22 cellular contexts compared by ENCODE assay signal in the genomic region with DNA sequence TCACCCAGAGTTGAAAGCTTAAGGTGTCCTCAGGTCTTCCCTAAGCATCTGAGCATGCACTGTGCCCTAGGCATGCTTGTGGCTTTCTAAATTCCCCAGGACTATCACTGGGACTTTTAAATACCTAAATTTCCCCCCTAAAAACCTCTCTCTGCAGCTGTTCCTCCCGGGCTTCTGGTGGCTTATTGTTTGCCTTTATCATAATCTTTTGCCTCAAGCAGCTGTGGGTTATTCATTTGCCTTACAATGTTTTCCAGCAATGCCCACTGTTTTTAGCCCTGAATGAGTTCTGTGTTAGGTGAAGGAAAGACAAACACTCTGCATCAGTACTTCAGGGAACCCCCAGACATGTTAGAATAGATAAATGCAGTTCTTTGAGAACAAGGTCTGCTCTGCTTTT.
"Had no signal": no experiment of that assay in that cellular context is flagged by ENCODE, and none has a peak within 500 bp of the region (broad histone marks: within the 10 kb centered on the region; RNA-seq: fewer than 3 reads in every experiment).

No MANE protein-coding gene starts in this region.

- H3K27ac ChIP-seq: foreskin keratinocyte, left ventricle myocardium inferior, lower lobe of right lung, psoas muscle, right lobe of liver, suprapubic skin, tibial artery, upper lobe of left lung, uterus had no signal

- H3K27ac Mint-ChIP-seq: immature natural killer cell; memory B cell; mesothelial cell of epicardium; natural killer cell treated with Interleukin-12 subunit alpha and Interleukin-12 subunit beta and Interleukin-15 and Interleukin-18, amount 100 ng/mL, for 72 hours; stimulated activated effector memory CD8-positive, alpha-beta T cell treated with anti-CD3 and anti-CD28 coated beads, Interleukin-12 subunit alpha, Interleukin-12 subunit beta, amount 100 ng/mL, for 72 hours had no signal

- H3K9me3 Mint-ChIP-seq: immature natural killer cell; memory B cell; natural killer cell treated with Interleukin-12 subunit alpha and Interleukin-12 subunit beta and Interleukin-15 and Interleukin-18, amount 100 ng/mL, for 72 hours had no signal

- H3K27me3 ChIP-seq: foreskin keratinocyte, right lobe of liver, suprapubic skin, tibial artery, upper lobe of left lung, uterus had no signal

- ATAC-seq: foreskin keratinocyte; left cardiac atrium; lower lobe of right lung; natural killer cell treated with Interleukin-12 subunit alpha and Interleukin-12 subunit beta and Interleukin-15 and Interleukin-18, amount 100 ng/mL, for 72 hours; psoas muscle; right lobe of liver; stimulated activated effector memory CD8-positive, alpha-beta T cell treated with anti-CD3 and anti-CD28 coated beads, Interleukin-12 subunit alpha, Interleukin-12 subunit beta, amount 100 ng/mL, for 72 hours; stimulated activated naive CD8-positive, alpha-beta T cell treated with anti-CD3 and anti-CD28 coated beads, Interleukin-15, Interleukin-2, amounts not matched to agents 100 U/mL and 50 U/mL, for 24 hours had no signal

- H3K4me3 Mint-ChIP-seq: immature natural killer cell; memory B cell; mesothelial cell of epicardium; natural killer cell treated with Interleukin-12 subunit alpha and Interleukin-12 subunit beta and Interleukin-15 and Interleukin-18, amount 100 ng/mL, for 72 hours; stimulated activated effector memory CD8-positive, alpha-beta T cell treated with anti-CD3 and anti-CD28 coated beads, Interleukin-12 subunit alpha, Interleukin-12 subunit beta, amount 100 ng/mL, for 72 hours had no signal

- DNase-seq: dermis blood vessel endothelial cell; erythroblast; foreskin keratinocyte; immature natural killer cell; kidney; left cardiac atrium; left ventricle myocardium inferior; lower lobe of right lung; psoas muscle; retina; right lobe of liver; stimulated activated CD4-positive, alpha-beta T cell treated with anti-CD3 and anti-CD28 coated beads, Interleukin-4, amount 100 ng/mL, for 1 hour; stimulated activated CD8-positive, alpha-beta memory T cell treated with anti-CD3 and anti-CD28 coated beads, Interleukin-4, amount 100 ng/mL, for 48 hours; stimulated activated naive CD8-positive, alpha-beta T cell treated with anti-CD3 and anti-CD28 coated beads, Interleukin-15, Interleukin-2, amounts not matched to agents 100 U/mL and 50 U/mL, for 24 hours; tibial artery; upper lobe of left lung; uterus had no signal

- H3K4me1 Mint-ChIP-seq: immature natural killer cell; memory B cell; mesothelial cell of epicardium; stimulated activated effector memory CD8-positive, alpha-beta T cell treated with anti-CD3 and anti-CD28 coated beads, Interleukin-12 subunit alpha, Interleukin-12 subunit beta, amount 100 ng/mL, for 72 hours had no signal

- H3K4me3 ChIP-seq: left ventricle myocardium inferior, lower lobe of right lung, psoas muscle, right lobe of liver, suprapubic skin, tibial artery, upper lobe of left lung, uterus had no signal

- H3K36me3 ChIP-seq: left ventricle myocardium inferior, lower lobe of right lung, right lobe of liver, suprapubic skin, tibial artery, upper lobe of left lung, uterus had no signal

- H3K4me1 ChIP-seq: foreskin keratinocyte, left ventricle myocardium inferior, lower lobe of right lung, psoas muscle, right lobe of liver, suprapubic skin, tibial artery, upper lobe of left lung, uterus had no signal

- H3K9me3 ChIP-seq: left ventricle myocardium inferior, lower lobe of right lung, psoas muscle, right lobe of liver, suprapubic skin, tibial artery, upper lobe of left lung, uterus had no signal

- H3K27me3 Mint-ChIP-seq: memory B cell had no signal

- H3K36me3 Mint-ChIP-seq: immature natural killer cell; memory B cell; mesothelial cell of epicardium; natural killer cell treated with Interleukin-12 subunit alpha and Interleukin-12 subunit beta and Interleukin-15 and Interleukin-18, amount 100 ng/mL, for 72 hours; stimulated activated effector memory CD8-positive, alpha-beta T cell treated with anti-CD3 and anti-CD28 coated beads, Interleukin-12 subunit alpha, Interleukin-12 subunit beta, amount 100 ng/mL, for 72 hours had no signal
